Comparison of ENCODE assay signal across 18 cellular contexts in the genomic region with DNA sequence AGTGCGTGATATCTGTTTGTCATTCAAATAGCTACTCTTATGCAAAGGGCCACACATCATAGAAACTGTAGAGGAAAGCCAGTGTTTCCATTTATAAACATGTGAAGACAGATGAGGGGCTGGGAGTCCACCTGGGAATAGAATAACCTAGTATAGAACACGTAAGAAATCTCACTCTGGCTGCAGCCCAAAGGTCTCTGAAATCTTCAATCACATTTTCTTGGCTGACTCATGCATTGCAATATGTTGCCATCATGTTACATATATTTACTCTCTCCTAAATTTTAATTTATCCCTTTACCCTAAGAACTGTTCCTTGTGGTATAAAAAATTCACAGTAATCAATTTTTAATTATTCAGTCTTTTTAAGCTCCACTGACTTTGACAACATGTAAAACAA.
DNase-seq lines count a peak whose midpoint lies in the region; ATAC-seq, FAIRE-seq and TF ChIP-seq lines count a peak whose summit lies in the region.
"Had no signal": no experiment of that assay in that cellular context is flagged by ENCODE, and none has a peak within 500 bp of the region (broad histone marks: within the 10 kb centered on the region; RNA-seq: fewer than 3 reads in every experiment).

No MANE protein-coding gene starts in this region.

- DNase-seq in HS-5 (ENCODE audit: low read depth), result peak; percentile 31
- peak; percentile 41 for DNase-seq in PC-3
- peak; percentile 52 for DNase-seq in bronchial epithelial cell (ENCODE audit: low read depth)
- no peak for DNase-seq in glutamatergic neuron
- no peak for DNase-seq in GM12892 (ENCODE audit: insufficient read length)
- DNase-seq in ecto neural progenitor cell (ENCODE audit: low spot score), result no peak
- DNase-seq in cerebellum (ENCODE audit: low spot score), result no peak
- no peak for DNase-seq in NCI-H187 treated with DMSO at 0.1 percent for 48 hours (lab: John Stamatoyannopoulos, UW)
- DNase-seq: CD4-positive, alpha-beta memory T cell; KBM-7; NCI-H1105 treated with DMSO at 0.1 percent for 48 hours; NCI-H1694; NCI-H748 treated with DMSO at 0.1 percent for 48 hours; SHP77 treated with DMSO at 0.1 percent for 48 hours had no signal

- no peak overlapping the region for H3K9ac ChIP-seq in PC-3 (ENCODE audit: low read length)
- H3K9ac ChIP-seq: BLaER1 had no signal

- H3K36me3 ChIP-seq in PC-3 (ENCODE audit: low read depth, low read length) (no peaks in the 10 kb centered on the region), bronchial epithelial cell (ENCODE audit: control insufficient read depth, insufficient read depth, low read length) (no peaks in the 10 kb centered on the region)
- H3K36me3 ChIP-seq: BLaER1 had no signal

- no peaks in the 10 kb centered on the region for H4K20me1 ChIP-seq in PC-3 (ENCODE audit: low read length)
- H4K20me1 ChIP-seq: BLaER1 had no signal

- no TSS peak for BruUV-seq in PC-3 (replicated peaks; lab: Mats Ljungman, UMichigan)

- FAIRE-seq in bronchial epithelial cell (lab: Jason Lieb, UNC) (no peak), GM12892 (lab: Jason Lieb, UNC) (no peak)
- FAIRE-seq: GM12891, H1 had no signal

- TF ChIP-seq CTCF in PC-3 (conservative IDR thresholded peaks at IDR 0.05; ENCODE audit: low read depth, low read length) (no peak), bronchial epithelial cell (IDR thresholded peaks at IDR 0.05; ENCODE audit: insufficient read depth, low read length, severe bottlenecking) (no peak), glutamatergic neuron (IDR thresholded peaks at IDR 0.05; ENCODE audit: partially characterized antibody, unreplicated experiment) (no peak)

- peak overlapping the region; percentile 24 for H3K27ac Mint-ChIP-seq in glutamatergic neuron (ENCODE audit: unreplicated experiment)
- H3K27ac Mint-ChIP-seq: CD4-positive, alpha-beta memory T cell had no signal

- no peak for ATAC-seq in PC-3
- ATAC-seq: SK-N-SH treated with all-trans-retinoic acid at 6 μM for 48 hours had no signal

- no peaks in the 10 kb centered on the region for H3F3A ChIP-seq in PC-3 (ENCODE audit: low read length, unreplicated experiment)

- no peaks in the 10 kb centered on the region for H3K79me2 ChIP-seq in PC-3 (ENCODE audit: low read length)

- H3K27me3 ChIP-seq in PC-3 (ENCODE audit: low read length) (peaks cover 27% of the 10 kb centered on the region), bronchial epithelial cell (ENCODE audit: control insufficient read depth, insufficient read depth, low read length) (no peaks in the 10 kb centered on the region)
- H3K27me3 ChIP-seq: BLaER1 had no signal

- H3K4me1 Mint-ChIP-seq in glutamatergic neuron (ENCODE audit: low read depth, unreplicated experiment), result peaks cover 12% of the 10 kb centered on the region
- H3K4me1 Mint-ChIP-seq: CD4-positive, alpha-beta memory T cell had no signal

- POLR2A ChIA-PET in PC-3 (lab: Charles Lee; ENCODE audit: unreplicated experiment), result no interaction called here

- H3K9me3 ChIP-seq in PC-3 (ENCODE audit: low read length), result no peaks in the 10 kb centered on the region
- H3K9me3 ChIP-seq: BLaER1 had no signal

- no peak overlapping the region for H3K27ac ChIP-seq in PC-3 (ENCODE audit: low read length)
- H3K27ac ChIP-seq: BLaER1 had no signal

- H3K4me1 ChIP-seq in PC-3 (ENCODE audit: insufficient read depth, low read length), result no peaks in the 10 kb centered on the region
- H3K4me1 ChIP-seq: BLaER1 had no signal

- H3K4me3 Mint-ChIP-seq in glutamatergic neuron (ENCODE audit: unreplicated experiment), result no peak overlapping the region
- H3K4me3 Mint-ChIP-seq: CD4-positive, alpha-beta memory T cell had no signal

- no peaks in the 10 kb centered on the region for H3K9me2 ChIP-seq in PC-3 (replicated peaks; ENCODE audit: low read length)

- intact Hi-C loops in PC-3 (cut with micrococcal nuclease), result no loop called here

- no peak overlapping the region for H3K4me3 ChIP-seq in PC-3 (ENCODE audit: low read length)
- no peak overlapping the region for H3K4me3 ChIP-seq in bronchial epithelial cell (ENCODE audit: low read depth, low read length)
- H3K4me3 ChIP-seq: BLaER1 had no signal

- peaks cover 5% of the 10 kb centered on the region for H3K36me3 Mint-ChIP-seq in glutamatergic neuron (ENCODE audit: unreplicated experiment)
- H3K36me3 Mint-ChIP-seq: CD4-positive, alpha-beta memory T cell had no signal

- H3K27me3 Mint-ChIP-seq in glutamatergic neuron (ENCODE audit: unreplicated experiment), result no peaks in the 10 kb centered on the region

- H2AFZ ChIP-seq in PC-3 (ENCODE audit: low read length), result no peak overlapping the region

- no peak overlapping the region for H3K4me2 ChIP-seq in PC-3 (ENCODE audit: low read length)
- H3K4me2 ChIP-seq: BLaER1 had no signal

- no peak for TF ChIP-seq POLR2A in GM12892 (IDR thresholded peaks at IDR 0.05; ENCODE audit: low read depth, low read length)

- no peaks in the 10 kb centered on the region for H3K9me3 Mint-ChIP-seq in glutamatergic neuron (ENCODE audit: unreplicated experiment)

- CTCF ChIA-PET in PC-3 (lab: Charles Lee), result no interaction called here

Comparison
In these comparisons a context has a peak if more than half of its experiments do, and no peak if none do; other contexts are left out.
1. DNase-seq: peak in HS-5 (single experiment), PC-3 (single experiment) and bronchial epithelial cell (single experiment); none in glutamatergic neuron (single experiment), GM12892 (single experiment), ecto neural progenitor cell (single experiment), cerebellum (single experiment) and NCI-H187 treated with DMSO at 0.1 percent for 48 hours (single experiment).